8 cellular contexts compared by ENCODE assay signal in the genomic region with DNA sequence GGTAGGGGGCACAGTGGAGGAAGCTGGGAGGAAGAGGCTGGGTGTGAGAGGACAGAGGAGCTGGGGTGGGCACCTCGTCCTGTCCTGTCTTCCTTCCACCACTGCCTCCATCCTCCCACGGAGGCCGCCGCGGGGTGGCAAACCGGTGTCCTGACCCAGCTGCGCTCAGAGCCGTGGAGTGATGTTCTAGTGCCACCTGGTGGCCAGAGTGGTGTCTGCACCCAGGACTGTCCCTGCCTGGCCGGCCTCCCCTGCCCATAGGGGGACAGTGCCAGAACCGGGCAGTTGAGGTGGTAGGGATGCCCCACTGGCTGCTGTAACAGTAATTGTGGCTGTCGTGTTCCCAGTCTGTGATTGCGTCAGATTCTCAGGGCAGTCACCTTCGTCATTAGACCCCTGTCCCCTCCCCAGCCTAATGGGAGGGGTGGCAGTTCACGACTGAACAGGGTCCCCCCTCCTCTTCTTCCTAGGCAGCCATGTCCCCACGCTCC. TPM values are rescaled to one million over a fixed set of nuclear protein-coding genes. Genes with fewer than 3 reads are reported as not detected.
DNase-seq lines count a peak whose midpoint lies in the region; ATAC-seq and TF ChIP-seq lines count a peak whose summit lies in the region.

No MANE protein-coding gene starts in this region.

- no peak overlapping the region for H3K4me3 ChIP-seq in CD8-positive, alpha-beta T cell (ENCODE audit: low read depth, low read length)
- no peak overlapping the region for H3K4me3 ChIP-seq in HEK293 (ENCODE audit: low read depth, low read length)

- no peaks in the 10 kb centered on the region for H3K9me3 Mint-ChIP-seq in CD8-positive, alpha-beta T cell
- no peaks in the 10 kb centered on the region for H3K9me3 Mint-ChIP-seq in activated CD4-positive, alpha-beta T cell treated with anti-CD3 and anti-CD28 coated beads for 36 hours (ENCODE audit: low read depth)
- H3K9me3 Mint-ChIP-seq in central memory CD8-positive, alpha-beta T cell: no peaks in the 10 kb centered on the region

- peak; percentile 98 for TF ChIP-seq CTCF in CD8-positive, alpha-beta T cell (IDR thresholded peaks at IDR 0.05)
- TF ChIP-seq CTCF in HEK293 (tag by site-specific recombination; IDR thresholded peaks at IDR 0.05): peak; percentile 99

- CTCF ChIA-PET in CD8-positive, alpha-beta T cell (lab: Charles Lee): interaction anchor here (0.5 to 20.0 kb wide), 18 partner anchors 10 to 1198 kb away, joined by 3 to 510 read pairs (median 4); partner anchors contain the start of genes ARRDC2, CCDC124 and RPL18A
- CTCF ChIA-PET in HEK293 (lab: Yijun Ruan, JAX): interaction anchor here (0.6 to 8.1 kb wide), 21 partner anchors 9 to 680 kb away, joined by 3 to 233 read pairs (median 4); partner anchors contain the start of genes CCDC124 and RPL18A
- CTCF ChIA-PET in activated CD4-positive, alpha-beta T cell treated with anti-CD3 and anti-CD28 coated beads for 36 hours (lab: Charles Lee): interaction anchor here (0.5 to 7.5 kb wide), 22 partner anchors 16 to 419 kb away, joined by 3 to 102 read pairs (median 3); partner anchors contain the start of genes CCDC124, RPL18A and SLC5A5

- H3K4me1 ChIP-seq in CD8-positive, alpha-beta T cell (ENCODE audit: insufficient read depth, low read length): peaks cover 19% of the 10 kb centered on the region
- H3K4me1 ChIP-seq in HEK293 (ENCODE audit: control insufficient read depth, insufficient read depth, low read length): no peaks in the 10 kb centered on the region

- no peaks in the 10 kb centered on the region for H3K36me3 ChIP-seq in CD8-positive, alpha-beta T cell (ENCODE audit: insufficient read depth, low read length)
- H3K36me3 ChIP-seq in HEK293 (ENCODE audit: control insufficient read depth in 2 of 2, insufficient read depth in 1 of 2, low read length in 2 of 2): no peaks in the 10 kb centered on the region

- H3K27me3 ChIP-seq in CD8-positive, alpha-beta T cell (ENCODE audit: insufficient read depth, low read length): no peaks in the 10 kb centered on the region

- H3K9me3 ChIP-seq in CD8-positive, alpha-beta T cell (ENCODE audit: low read length): no peaks in the 10 kb centered on the region
- H3K9me3 ChIP-seq in HEK293 (ENCODE audit: control insufficient read depth, insufficient read depth, low read depth, low read length): no peaks in the 10 kb centered on the region

- no peak overlapping the region for H3K4me3 Mint-ChIP-seq in CD8-positive, alpha-beta T cell
- no peak overlapping the region for H3K4me3 Mint-ChIP-seq in activated CD4-positive, alpha-beta T cell treated with anti-CD3 and anti-CD28 coated beads for 36 hours
- H3K4me3 Mint-ChIP-seq in central memory CD8-positive, alpha-beta T cell: no peak overlapping the region

- no peaks in the 10 kb centered on the region for H3K27me3 Mint-ChIP-seq in CD8-positive, alpha-beta T cell (ENCODE audit: low read depth)
- no peaks in the 10 kb centered on the region for H3K27me3 Mint-ChIP-seq in activated CD4-positive, alpha-beta T cell treated with anti-CD3 and anti-CD28 coated beads for 36 hours
- no peaks in the 10 kb centered on the region for H3K27me3 Mint-ChIP-seq in central memory CD8-positive, alpha-beta T cell

- POLR2A ChIA-PET in CD8-positive, alpha-beta T cell (lab: Charles Lee): interaction anchor here (1.5 to 2.1 kb wide), 2 partner anchors 59 to 64 kb away, joined by 6 to 8 read pairs; partner anchors contain the start of gene CCDC124
- POLR2A ChIA-PET in HEK293 (lab: Yijun Ruan, JAX): interaction anchor here (0.6 to 1.6 kb wide), 3 partner anchors 49 to 612 kb away, joined by 5 to 7 read pairs (median 6); no protein-coding TSS in a partner anchor
- POLR2A ChIA-PET in activated CD4-positive, alpha-beta T cell treated with anti-CD3 and anti-CD28 coated beads for 36 hours (lab: Charles Lee): interaction anchor here (0.6 to 1.4 kb wide), 2 partner anchors 59 to 63 kb away, joined by 4 to 12 read pairs; no protein-coding TSS in a partner anchor

- peaks cover 3% of the 10 kb centered on the region for H3K36me3 Mint-ChIP-seq in CD8-positive, alpha-beta T cell
- peaks cover 1% of the 10 kb centered on the region for H3K36me3 Mint-ChIP-seq in activated CD4-positive, alpha-beta T cell treated with anti-CD3 and anti-CD28 coated beads for 36 hours (ENCODE audit: low read depth)
- H3K36me3 Mint-ChIP-seq in central memory CD8-positive, alpha-beta T cell (ENCODE audit: insufficient read depth): peaks cover 8% of the 10 kb centered on the region

- peaks cover 23% of the 10 kb centered on the region for H3K4me1 Mint-ChIP-seq in CD8-positive, alpha-beta T cell (ENCODE audit: low read depth)
- H3K4me1 Mint-ChIP-seq in activated CD4-positive, alpha-beta T cell treated with anti-CD3 and anti-CD28 coated beads for 36 hours: peaks cover 18% of the 10 kb centered on the region
- peaks cover 7% of the 10 kb centered on the region for H3K4me1 Mint-ChIP-seq in central memory CD8-positive, alpha-beta T cell

- peak overlapping the region; percentile 64 for H3K27ac Mint-ChIP-seq in CD8-positive, alpha-beta T cell
- peak overlapping the region; percentile 47 for H3K27ac Mint-ChIP-seq in activated CD4-positive, alpha-beta T cell treated with anti-CD3 and anti-CD28 coated beads for 36 hours
- peak overlapping the region; percentile 10 for H3K27ac Mint-ChIP-seq in central memory CD8-positive, alpha-beta T cell (ENCODE audit: low read depth)

- peak; percentile 76 to 94 (median 84) for DNase-seq in CD8-positive, alpha-beta T cell
- DNase-seq in NCI-H446 (lab: John Stamatoyannopoulos, UW) (peak; percentile 43 to 89), left lobe of liver (ENCODE audit: low spot score) (peak; percentile 85)
- peak; percentile 93 for DNase-seq in activated CD4-positive, alpha-beta T cell treated with anti-CD3 and anti-CD28 coated beads for 36 hours
- DNase-seq in central memory CD8-positive, alpha-beta T cell (ENCODE audit: low spot score in 2 of 2): peak; percentile 78 to 92
- peak; percentile 81 to 87 for DNase-seq in stimulated activated CD4-positive, alpha-beta T cell treated with anti-CD3 and anti-CD28 coated beads, Interleukin-4, amount 100 ng/mL, for 48 hours (ENCODE audit: low read depth in 2 of 2)

- H3K27ac ChIP-seq in CD8-positive, alpha-beta T cell (ENCODE audit: low read depth, low read length): no peak overlapping the region
- no peak overlapping the region for H3K27ac ChIP-seq in HEK293 (ENCODE audit: extremely low read depth, low read depth, low read length)

- intact Hi-C loops in CD8-positive, alpha-beta T cell (cut with DNase I, micrococcal nuclease): loop anchor here (1.0 to 10.0 kb wide), 6 partner anchors 51 to 542 kb away; partner anchors contain the start of genes RPL18A (in 2 of the 2) and SLC5A5 (in 1 of the 2)
- intact Hi-C loops in activated CD4-positive, alpha-beta T cell treated with anti-CD3 and anti-CD28 coated beads for 36 hours (cut with DNase I, micrococcal nuclease): loop anchor here (1.0 to 5.0 kb wide), 6 partner anchors 50 to 138 kb away; partner anchors contain the start of genes RPL18A (in 2 of the 2) and SLC5A5 (in 1 of the 2)

- peak; percentile 20 for ATAC-seq in CD8-positive, alpha-beta T cell
- ATAC-seq in activated CD4-positive, alpha-beta T cell treated with anti-CD3 and anti-CD28 coated beads for 36 hours: peak; percentile 67
- ATAC-seq in central memory CD8-positive, alpha-beta T cell (replicated peaks; ENCODE audit: extremely low read depth, poor library complexity, severe bottlenecking): peak; percentile 10
- peak; percentile 90 for ATAC-seq in left lobe of liver
- no peak for ATAC-seq in GM19455 (IDR thresholded peaks at IDR 0.05; ENCODE audit: unreplicated experiment)

TF ChIP-seq in HEK293, 187 proteins besides CTCF, POLR2A, EP300 and RAD21 (continues in another document):
- TF ChIP-seq EGR2 (tag by site-specific recombination; IDR thresholded peaks at IDR 0.05; ENCODE audit: low read depth) (peak; percentile 71), ZNF274 (IDR thresholded peaks at IDR 0.05; ENCODE audit: low read length) (no peak), ZNF274 (tag by site-specific recombination; IDR thresholded peaks at IDR 0.05; ENCODE audit: borderline replicate concordance) (no peak), ZNF121 (tag by site-specific recombination; IDR thresholded peaks at IDR 0.05) (peak; percentile 61), ZNF629 (tag by site-specific recombination; IDR thresholded peaks at IDR 0.05) (0 out of 2 replicates have a peak, but pooled peaks have one; percentile 29), ZNF280D (tag by site-specific recombination; IDR thresholded peaks at IDR 0.05) (no peak)

RNA-seq across cellular contexts. Expression of gene ARRDC2, which starts 11.1 kb away (rescaled TPM):
- total RNA-seq in CD8-positive, alpha-beta T cell: 100 to 1,000 TPM; 288 to 303 TPM
- total RNA-seq in activated CD4-positive, alpha-beta T cell treated with anti-CD3 and anti-CD28 coated beads for 36 hours: 10 to 100 TPM; 13.5 to 21.7 TPM
- total RNA-seq in left lobe of liver: 6.3 TPM

RNA-seq across cellular contexts. Expression of gene KCNN1, which starts 30.0 kb away (rescaled TPM):
- not detected for total RNA-seq in CD8-positive, alpha-beta T cell
- under 1 TPM in 1 of 2 experiments, not detected in 1; 0.05 TPM for total RNA-seq in activated CD4-positive, alpha-beta T cell treated with anti-CD3 and anti-CD28 coated beads for 36 hours
- total RNA-seq in left lobe of liver: not detected

Comparison
In these comparisons a context has a peak if more than half of its experiments do, and no peak if none do; other contexts are left out.
1. H3K27ac Mint-ChIP-seq: peak in every context shown above with its lines; median percentile 64 in CD8-positive, alpha-beta T cell; 47 in activated CD4-positive, alpha-beta T cell treated with anti-CD3 and anti-CD28 coated beads for 36 hours; 10 in central memory CD8-positive, alpha-beta T cell.
2. RNA of gene ARRDC2, which starts 11.1 kb away (total RNA-seq): 288 to 303 TPM in CD8-positive, alpha-beta T cell; 13.5 to 21.7 TPM in activated CD4-positive, alpha-beta T cell treated with anti-CD3 and anti-CD28 coated beads for 36 hours and 6.3 TPM in left lobe of liver (single experiment); every median in the first group is over 10 times any median in the second.
3. Peak in every context shown above with its lines, with median percentiles within 50 percentile points of each other: DNase-seq.